Comparison of ENCODE assay signal across 1 cellular context in the genomic region with DNA sequence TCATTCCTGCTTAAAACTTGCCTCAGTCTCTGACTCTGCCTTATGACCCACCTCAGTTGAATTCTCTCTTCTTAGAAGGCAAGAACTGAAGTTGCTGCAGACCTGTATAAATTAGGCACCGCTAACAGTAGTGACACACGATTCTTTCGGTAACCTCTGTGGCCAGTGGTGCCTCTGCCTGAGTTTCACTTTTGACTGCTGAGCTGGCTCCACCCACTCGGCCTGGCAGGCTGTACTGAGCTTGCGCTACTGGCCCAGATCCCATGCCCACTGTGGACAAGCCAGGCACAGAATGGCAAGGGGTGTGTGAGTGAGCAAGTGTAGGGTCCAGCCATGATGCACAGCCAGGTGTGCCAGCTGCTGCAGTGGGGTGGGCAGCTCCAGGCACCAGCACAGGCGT.
TF ChIP-seq lines count a peak whose summit lies in the region.

No MANE protein-coding gene starts in this region.

TF ChIP-seq in HCT116, 20 proteins besides CTCF, POLR2A, EP300 and RAD21 (continued from another document):
- TF ChIP-seq JUND (IDR thresholded peaks at IDR 0.05) (no peak), SRF (IDR thresholded peaks at IDR 0.05; ENCODE audit: low read depth) (no peak), POLR2AphosphoS5 (IDR thresholded peaks at IDR 0.05; ENCODE audit: low read depth, low read length) (no peak), SP1 (IDR thresholded peaks at IDR 0.05; ENCODE audit: low read depth) (no peak), EGR1 (IDR thresholded peaks at IDR 0.05; ENCODE audit: low read depth) (no peak), ZFX (IDR thresholded peaks at IDR 0.05) (no peak), FOSL1 (IDR thresholded peaks at IDR 0.05; ENCODE audit: low read depth) (no peak), CEBPB (IDR thresholded peaks at IDR 0.05; ENCODE audit: low read depth) (no peak)
